ENCODE assay signal across 1 cellular context in genomic region chr11:119012629-119013170, GRCh38.
TF ChIP-seq lines count a peak whose summit lies in the region.

No MANE protein-coding gene starts in this region.

TF ChIP-seq in SK-N-SH, 30 proteins besides CTCF, POLR2A, EP300 and RAD21 (continued from another document):
- TF ChIP-seq ZBTB33 (IDR thresholded peaks at IDR 0.05; ENCODE audit: borderline replicate concordance, low read depth) (no peak), GATA2 (CRISPR knock-in tag; IDR thresholded peaks at IDR 0.05) (no peak), SIN3A (IDR thresholded peaks at IDR 0.05; ENCODE audit: borderline replicate concordance, low read depth, low read length) (no peak), ELF1 (IDR thresholded peaks at IDR 0.05) (no peak)
